In the genomic region with DNA sequence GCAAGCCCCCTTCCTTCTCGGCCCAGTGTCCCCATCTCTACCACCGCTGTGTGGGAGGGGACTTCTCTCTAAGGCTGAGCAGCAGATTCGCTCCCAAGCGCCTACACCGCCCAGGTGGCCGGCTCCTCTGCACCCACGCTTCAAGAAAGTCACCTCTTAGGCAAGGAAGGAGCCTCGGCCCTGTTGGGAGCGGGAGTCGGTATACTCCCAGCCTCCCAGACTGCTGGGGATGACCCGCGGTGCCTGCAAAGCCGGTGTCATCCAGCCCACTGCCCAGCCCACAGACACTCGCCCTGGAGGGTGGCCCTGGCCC, we compare ENCODE assay signal across 9 cellular contexts. TPM values are rescaled to one million over a fixed set of nuclear protein-coding genes. Genes with fewer than 3 reads are reported as not detected.
DNase-seq lines count a peak whose midpoint lies in the region; ATAC-seq, FAIRE-seq and TF ChIP-seq lines count a peak whose summit lies in the region.
"Had no signal": no experiment of that assay in that cellular context is flagged by ENCODE, and none has a peak within 500 bp of the region (broad histone marks: within the 10 kb centered on the region; RNA-seq: fewer than 3 reads in every experiment).

No MANE protein-coding gene starts in this region.

- TF ChIP-seq POLR2A in A549 (IDR thresholded peaks at IDR 0.05; ENCODE audit: low read length) = no peak

- peak overlapping the region; percentile 41 for H3K4me3 Mint-ChIP-seq in dendritic cell treated with granulocyte-macrophage colony-stimulating factor and Interleukin-4, amounts not matched to agents 40 ng/mL and 50 ng/mL, for 4 days
- H3K4me3 Mint-ChIP-seq in nephron progenitor cell = peak overlapping the region; percentile 76

- POLR2A ChIA-PET in A549 (lab: Yijun Ruan, JAX) = no interaction called here

- no peak overlapping the region for H3K27ac Mint-ChIP-seq in dendritic cell treated with granulocyte-macrophage colony-stimulating factor and Interleukin-4, amounts not matched to agents 40 ng/mL and 50 ng/mL, for 4 days
- H3K27ac Mint-ChIP-seq in nephron progenitor cell = no peak overlapping the region

- no peak for FAIRE-seq in A549 (lab: Jason Lieb, UNC)

- H3K9me3 Mint-ChIP-seq in dendritic cell treated with granulocyte-macrophage colony-stimulating factor and Interleukin-4, amounts not matched to agents 40 ng/mL and 50 ng/mL, for 4 days = no peaks in the 10 kb centered on the region
- peaks cover 3% of the 10 kb centered on the region for H3K9me3 Mint-ChIP-seq in nephron progenitor cell

- H3K4me1 Mint-ChIP-seq in dendritic cell treated with granulocyte-macrophage colony-stimulating factor and Interleukin-4, amounts not matched to agents 40 ng/mL and 50 ng/mL, for 4 days (ENCODE audit: low read depth) = peaks cover 7% of the 10 kb centered on the region
- peaks cover 31% of the 10 kb centered on the region for H3K4me1 Mint-ChIP-seq in nephron progenitor cell

- 0 out of 3 replicates have a peak, but pooled peaks cover 3% of the 10 kb centered on the region for H3K4me1 ChIP-seq in A549

- peaks cover 32% of the 10 kb centered on the region for H3K27me3 Mint-ChIP-seq in dendritic cell treated with granulocyte-macrophage colony-stimulating factor and Interleukin-4, amounts not matched to agents 40 ng/mL and 50 ng/mL, for 4 days
- H3K27me3 Mint-ChIP-seq in nephron progenitor cell (ENCODE audit: low read depth, poor library complexity) = peaks cover 43% of the 10 kb centered on the region

- no peaks in the 10 kb centered on the region for H3K36me3 Mint-ChIP-seq in dendritic cell treated with granulocyte-macrophage colony-stimulating factor and Interleukin-4, amounts not matched to agents 40 ng/mL and 50 ng/mL, for 4 days (ENCODE audit: low read depth)
- H3K36me3 Mint-ChIP-seq in nephron progenitor cell (ENCODE audit: low read depth) = peaks cover 9% of the 10 kb centered on the region

- peak; percentile 26 to 37; a peak in 2 of 6 replicates for ATAC-seq in A549
- ATAC-seq in GM18519 (IDR thresholded peaks at IDR 0.05; ENCODE audit: low FRiP score, unreplicated experiment) = no peak
- ATAC-seq in HG03469 (IDR thresholded peaks at IDR 0.05; ENCODE audit: unreplicated experiment) = no peak
- ATAC-seq in GM21381 (IDR thresholded peaks at IDR 0.05; ENCODE audit: unreplicated experiment) = no peak

- 84% methylated on average over 11 of the region's 14 CpGs for WGBS in A549 (ENCODE audit: missing lambda C conversion rate)

- H3K27ac ChIP-seq in A549 = peak overlapping the region; percentile 66 to 85; a peak in 4 of 6 replicates

- no peaks in the 10 kb centered on the region for H3K9me3 ChIP-seq in A549

- H3K4me2 ChIP-seq in A549 = peak overlapping the region; percentile 85

- no peak for TF ChIP-seq CTCF in A549 (IDR thresholded peaks at IDR 0.05)
- TF ChIP-seq CTCF in HFF-Myc (IDR thresholded peaks at IDR 0.05; ENCODE audit: low read depth, low read length, missing control alignments) = no peak
- no peak for TF ChIP-seq CTCF in nephron progenitor cell (IDR thresholded peaks at IDR 0.05)

- H3K4me3 ChIP-seq in A549 (peak overlapping the region; percentile 58), HFF-Myc (replicated peaks; ENCODE audit: low read depth, low read length) (peak overlapping the region; percentile 32)

- intact Hi-C loops in dendritic cell treated with granulocyte-macrophage colony-stimulating factor and Interleukin-4, amounts not matched to agents 40 ng/mL and 50 ng/mL, for 4 days (cut with micrococcal nuclease) = no loop called here

- DNase-seq in A549 (ENCODE audit: low read depth in 1 of 2, low spot score in 1 of 2) = no peak
- DNase-seq in HFF-Myc (ENCODE audit: extremely low read depth, low read depth) = no peak
- no peak for DNase-seq in nephron progenitor cell
- DNase-seq in OCI-M1 (lab: John Stamatoyannopoulos, UW) = no peak
- DNase-seq: NCI-H2029 had no signal

- TF ChIP-seq EP300 in A549 (IDR thresholded peaks at IDR 0.05) = no peak

- CTCF ChIA-PET in A549 (lab: Yijun Ruan, JAX) = interaction anchor here (1.6 to 15.4 kb wide), 8 partner anchors 11 to 110 kb away, joined by 5 to 224 read pairs (median 43); partner anchors contain the start of genes CHRNA3 and CHRNA5

- no peak for TF ChIP-seq RAD21 in A549 (conservative IDR thresholded peaks at IDR 0.05 in 1 of 2, IDR thresholded peaks at IDR 0.05 in 1 of 2)

TF ChIP-seq in A549, 52 proteins besides CTCF, POLR2A, EP300 and RAD21:
- TF ChIP-seq CHD2 (IDR thresholded peaks at IDR 0.05; ENCODE audit: low read length, partially characterized antibody) = no peak
- TF ChIP-seq HOXB13 (CRISPR knock-in tag; IDR thresholded peaks at IDR 0.05; ENCODE audit: low read depth) = no peak
- TF ChIP-seq NPAS2 (CRISPR knock-in tag; IDR thresholded peaks at IDR 0.05; ENCODE audit: borderline replicate concordance) = no peak
- no peak for TF ChIP-seq MYC (IDR thresholded peaks at IDR 0.05; ENCODE audit: borderline replicate concordance, low read length)
- TF ChIP-seq RARB (CRISPR knock-in tag; IDR thresholded peaks at IDR 0.05) = no peak
- no peak for TF ChIP-seq ZNF302 (CRISPR knock-in tag; IDR thresholded peaks at IDR 0.05)
- TF ChIP-seq ESRRA (IDR thresholded peaks at IDR 0.05; ENCODE audit: borderline replicate concordance, low read length) = no peak
- TF ChIP-seq HOXA7 (CRISPR knock-in tag; IDR thresholded peaks at IDR 0.05) = no peak
- TF ChIP-seq ZFP36 (IDR thresholded peaks at IDR 0.05; ENCODE audit: borderline replicate concordance, partially characterized antibody) = no peak
- no peak for TF ChIP-seq HDAC2 (IDR thresholded peaks at IDR 0.05)
- no peak for TF ChIP-seq JUN (IDR thresholded peaks at IDR 0.05)
- no peak for TF ChIP-seq NFE2L2 (conservative IDR thresholded peaks at IDR 0.05; ENCODE audit: low read length)
- TF ChIP-seq E2F6 (IDR thresholded peaks at IDR 0.05; ENCODE audit: borderline replicate concordance, low read depth) = no peak
- no peak for TF ChIP-seq CHD4 (IDR thresholded peaks at IDR 0.05; ENCODE audit: borderline replicate concordance)
- TF ChIP-seq, protein P1, sequence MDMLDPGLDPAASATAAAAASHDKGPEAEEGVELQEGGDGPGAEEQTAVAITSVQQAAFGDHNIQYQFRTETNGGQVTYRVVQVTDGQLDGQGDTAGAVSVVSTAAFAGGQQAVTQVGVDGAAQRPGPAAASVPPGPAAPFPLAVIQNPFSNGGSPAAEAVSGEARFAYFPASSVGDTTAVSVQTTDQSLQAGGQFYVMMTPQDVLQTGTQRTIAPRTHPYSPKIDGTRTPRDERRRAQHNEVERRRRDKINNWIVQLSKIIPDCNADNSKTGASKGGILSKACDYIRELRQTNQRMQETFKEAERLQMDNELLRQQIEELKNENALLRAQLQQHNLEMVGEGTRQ (IDR thresholded peaks at IDR 0.05) = no peak
- TF ChIP-seq RCOR1 (IDR thresholded peaks at IDR 0.05; ENCODE audit: low read depth, low read length) = no peak
- TF ChIP-seq KDM1A (IDR thresholded peaks at IDR 0.05; ENCODE audit: low read depth) = no peak
TF ChIP-seq in A549: peak in this region for 0.

RNA-seq across cellular contexts. Expression of gene CHRNB4, which starts 0.5 kb away (rescaled TPM):
- 2.4 and 3.2 TPM in 2 replicates for polyA plus RNA-seq in A549 (2011; rRNA removed)
- polyA plus RNA-seq in A549 (2012; cell fraction: cytosol; rRNA removed) = 0.73 TPM in 2 replicates
- 0.51 and 0.58 TPM in 2 replicates for polyA plus RNA-seq in A549 (2012; cell fraction: nucleus; rRNA removed)
- polyA plus RNA-seq in A549 (2017; fragmentation: RNase III; extraction: RNeasy Plus Mini Kit Qiagen cat#74134 plus additional on column Dnase treatment) = 0.45 to 0.69 TPM (median 0.53 TPM) in 3 replicates
- polyA minus RNA-seq in A549 (2011; rRNA and poly(A)+ RNA removed) = 1.8 and 3.2 TPM in 2 replicates

RNA-seq across cellular contexts. Expression of gene CHRNA3, which starts 19.7 kb away (rescaled TPM):
- polyA plus RNA-seq in A549 (2011; rRNA removed) (0.45 and 0.50 TPM in 2 replicates), A549 (2017; fragmentation: RNase III; extraction: RNeasy Plus Mini Kit Qiagen cat#74134 plus additional on column Dnase treatment) (0.18 to 0.27 TPM (median 0.22 TPM) in 3 replicates)
- 0.25 and 0.39 TPM in 2 replicates for polyA plus RNA-seq in A549 (2012; cell fraction: cytosol; rRNA removed)
- 0.42 and 0.52 TPM in 2 replicates for polyA plus RNA-seq in A549 (2012; cell fraction: nucleus; rRNA removed)
- 0.44 and 1.5 TPM in 2 replicates for polyA minus RNA-seq in A549 (2011; rRNA and poly(A)+ RNA removed)

Comparison
In these comparisons a context has a peak if more than half of its experiments do, and no peak if none do; other contexts are left out.
1. ATAC-seq: peak in A549 (2 of 2); none in GM18519 (single experiment), HG03469 (single experiment) and GM21381 (single experiment).